ENCODE assay signal across 15 cellular contexts in the genomic region with DNA sequence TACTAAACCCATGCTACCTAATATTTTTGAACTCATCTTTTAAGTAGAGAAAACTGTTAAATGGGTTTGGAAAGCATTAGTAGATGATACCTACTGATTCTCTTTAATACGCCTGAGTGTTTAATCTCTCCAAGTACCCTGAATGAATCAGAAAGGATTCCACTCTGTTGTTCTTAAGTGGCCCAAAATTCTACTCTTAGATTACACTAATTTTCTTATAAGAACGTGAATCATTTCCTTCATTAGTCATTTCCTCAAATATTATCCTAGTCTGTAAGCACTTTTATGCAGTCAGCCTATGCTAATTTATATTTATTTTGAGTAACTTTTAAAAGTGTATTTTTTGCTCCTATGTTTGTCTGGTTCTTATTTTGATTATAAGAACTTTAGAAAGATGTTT.
DNase-seq lines count a peak whose midpoint lies in the region; ATAC-seq, FAIRE-seq and TF ChIP-seq lines count a peak whose summit lies in the region.
"Had no signal": no experiment of that assay in that cellular context is flagged by ENCODE, and none has a peak within 500 bp of the region (broad histone marks: within the 10 kb centered on the region; RNA-seq: fewer than 3 reads in every experiment).

No MANE protein-coding gene starts in this region.

- peaks cover 21% of the 10 kb centered on the region for H3K4me1 Mint-ChIP-seq in activated CD8-positive, alpha-beta T cell treated with anti-CD3 and anti-CD28 coated beads for 36 hours (ENCODE audit: low read depth)
- peaks cover 1% of the 10 kb centered on the region for H3K4me1 Mint-ChIP-seq in activated CD8-positive, alpha-beta T cell treated with anti-CD3 and anti-CD28 coated beads, Interleukin-2, amount 10 ng/mL, durations not matched to agents 7 days and 5 days (ENCODE audit: low read depth)
- H3K4me1 Mint-ChIP-seq in stimulated activated effector memory CD8-positive, alpha-beta T cell treated with anti-CD3 and anti-CD28 coated beads, Interleukin-12 subunit alpha, Interleukin-12 subunit beta, amount 100 ng/mL, for 72 hours, result peaks cover 28% of the 10 kb centered on the region

- peak; percentile 55 for ATAC-seq in activated CD8-positive, alpha-beta T cell treated with anti-CD3 and anti-CD28 coated beads for 36 hours
- ATAC-seq in activated CD8-positive, alpha-beta T cell treated with anti-CD3 and anti-CD28 coated beads, Interleukin-2, amount 10 ng/mL, durations not matched to agents 7 days and 5 days, result no peak
- ATAC-seq in stimulated activated effector memory CD8-positive, alpha-beta T cell treated with anti-CD3 and anti-CD28 coated beads, Interleukin-12 subunit alpha, Interleukin-12 subunit beta, amount 100 ng/mL, for 72 hours, result peak; percentile 71
- no peak for ATAC-seq in HG03196 (IDR thresholded peaks at IDR 0.05; ENCODE audit: unreplicated experiment)
- ATAC-seq: upper lobe of right lung had no signal

- H3K9me1 ChIP-seq in endothelial cell of umbilical vein (replicated peaks; ENCODE audit: control insufficient read depth, extremely low read depth, insufficient read depth, low read length), result no peaks in the 10 kb centered on the region

- intact Hi-C loops in activated CD8-positive, alpha-beta T cell treated with anti-CD3 and anti-CD28 coated beads for 36 hours (cut with micrococcal nuclease), result no loop called here
- intact Hi-C loops in endothelial cell of umbilical vein (cut with micrococcal nuclease), result loop anchor here (5.0 kb wide), 1 partner anchor 67 kb away; no protein-coding TSS in a partner anchor

- H3K27ac ChIP-seq in RWPE1, result peak overlapping the region; percentile 47; the same call in 1 of the 2 replicates
- peak overlapping the region; percentile 70 for H3K27ac ChIP-seq in endothelial cell of umbilical vein (ENCODE audit: insufficient read depth, low read depth, low read length)
- H3K27ac ChIP-seq: upper lobe of right lung had no signal

- H3K4me3 ChIP-seq in endothelial cell of umbilical vein (replicated peaks in 1 of 3; ENCODE audit: insufficient read depth in 1 of 3, low read depth in 1 of 3, low read length in 3 of 3), result peak overlapping the region in 1 of 3 experiments; percentile 18
- H3K4me3 ChIP-seq: HAP-1, lung, upper lobe of right lung had no signal

- peak overlapping the region; percentile 58 for H3K27ac Mint-ChIP-seq in activated CD8-positive, alpha-beta T cell treated with anti-CD3 and anti-CD28 coated beads for 36 hours
- no peak overlapping the region for H3K27ac Mint-ChIP-seq in activated CD8-positive, alpha-beta T cell treated with anti-CD3 and anti-CD28 coated beads, Interleukin-2, amount 10 ng/mL, durations not matched to agents 7 days and 5 days
- peak overlapping the region; percentile 13 for H3K27ac Mint-ChIP-seq in stimulated activated effector memory CD8-positive, alpha-beta T cell treated with anti-CD3 and anti-CD28 coated beads, Interleukin-12 subunit alpha, Interleukin-12 subunit beta, amount 100 ng/mL, for 72 hours

- peaks cover 21% of the 10 kb centered on the region for H3K36me3 Mint-ChIP-seq in activated CD8-positive, alpha-beta T cell treated with anti-CD3 and anti-CD28 coated beads for 36 hours (ENCODE audit: low read depth)
- peaks cover 5% of the 10 kb centered on the region for H3K36me3 Mint-ChIP-seq in activated CD8-positive, alpha-beta T cell treated with anti-CD3 and anti-CD28 coated beads, Interleukin-2, amount 10 ng/mL, durations not matched to agents 7 days and 5 days (ENCODE audit: low read depth)
- peaks cover 23% of the 10 kb centered on the region for H3K36me3 Mint-ChIP-seq in stimulated activated effector memory CD8-positive, alpha-beta T cell treated with anti-CD3 and anti-CD28 coated beads, Interleukin-12 subunit alpha, Interleukin-12 subunit beta, amount 100 ng/mL, for 72 hours

- H3K4me1 ChIP-seq in endothelial cell of umbilical vein (ENCODE audit: control insufficient read depth, extremely low read depth, insufficient read depth, low read length), result peaks cover 39% of the 10 kb centered on the region
- H3K4me1 ChIP-seq: upper lobe of right lung had no signal

- H3K27me3 ChIP-seq in endothelial cell of umbilical vein (ENCODE audit: control insufficient read depth in 2 of 2, insufficient read depth in 2 of 2, low read length in 2 of 2), result no peaks in the 10 kb centered on the region
- H3K27me3 ChIP-seq: upper lobe of right lung had no signal

- DNase-seq in activated CD8-positive, alpha-beta T cell treated with anti-CD3 and anti-CD28 coated beads for 36 hours, result no peak
- DNase-seq in activated CD8-positive, alpha-beta T cell treated with anti-CD3 and anti-CD28 coated beads, Interleukin-2, amount 10 ng/mL, durations not matched to agents 7 days and 5 days, result no peak
- DNase-seq in RWPE1 (ENCODE audit: low spot score) (peak; percentile 55), endothelial cell of umbilical vein (ENCODE audit: low read depth, low spot score) (peak; percentile 72)
- DNase-seq in stimulated activated effector memory CD8-positive, alpha-beta T cell treated with anti-CD3 and anti-CD28 coated beads, Interleukin-12 subunit alpha, Interleukin-12 subunit beta, amount 100 ng/mL, for 72 hours (ENCODE audit: low spot score in 2 of 2), result no peak
- DNase-seq in central memory CD4-positive, alpha-beta T cell, result no peak
- DNase-seq in activated naive CD4-positive, alpha-beta T cell (lab: John Stamatoyannopoulos, UW), result no peak
- DNase-seq: DMS79 treated with DMSO at 0.1 percent for 48 hours; effector CD4-positive, alpha-beta T cell; hypothalamus; NCI-H187; upper lobe of right lung had no signal

- no peaks in the 10 kb centered on the region for H4K20me1 ChIP-seq in endothelial cell of umbilical vein (replicated peaks; ENCODE audit: control insufficient read depth, extremely low read depth, insufficient read depth, low read length)

- no peak overlapping the region for H2AFZ ChIP-seq in endothelial cell of umbilical vein (ENCODE audit: low read depth, low read length)

- dilution Hi-C loops in endothelial cell of umbilical vein (cut with MboI; ENCODE audit: extremely low pct_ligation_motif_present, low sequenced_read_pairs), result no loop called here

- H3K4me3 Mint-ChIP-seq in activated CD8-positive, alpha-beta T cell treated with anti-CD3 and anti-CD28 coated beads for 36 hours, result no peak overlapping the region
- H3K4me3 Mint-ChIP-seq in activated CD8-positive, alpha-beta T cell treated with anti-CD3 and anti-CD28 coated beads, Interleukin-2, amount 10 ng/mL, durations not matched to agents 7 days and 5 days, result no peak overlapping the region
- no peak overlapping the region for H3K4me3 Mint-ChIP-seq in stimulated activated effector memory CD8-positive, alpha-beta T cell treated with anti-CD3 and anti-CD28 coated beads, Interleukin-12 subunit alpha, Interleukin-12 subunit beta, amount 100 ng/mL, for 72 hours

- no peak for TF ChIP-seq POLR2A in endothelial cell of umbilical vein (IDR thresholded peaks at IDR 0.05; ENCODE audit: low read depth, low read length)

- no TSS peak for BruUV-seq in endothelial cell of umbilical vein (replicated peaks; lab: Mats Ljungman, UMichigan)

- FAIRE-seq in endothelial cell of umbilical vein (lab: Jason Lieb, UNC), result peak; percentile 71

- H3K27me3 Mint-ChIP-seq in activated CD8-positive, alpha-beta T cell treated with anti-CD3 and anti-CD28 coated beads for 36 hours, result no peaks in the 10 kb centered on the region
- H3K27me3 Mint-ChIP-seq in activated CD8-positive, alpha-beta T cell treated with anti-CD3 and anti-CD28 coated beads, Interleukin-2, amount 10 ng/mL, durations not matched to agents 7 days and 5 days (ENCODE audit: low read depth), result no peaks in the 10 kb centered on the region

- TF ChIP-seq CTCF in activated CD8-positive, alpha-beta T cell treated with anti-CD3 and anti-CD28 coated beads for 36 hours (IDR thresholded peaks at IDR 0.05), result no peak
- TF ChIP-seq CTCF in RWPE1 (conservative IDR thresholded peaks at IDR 0.05; ENCODE audit: low read depth), result no peak
- TF ChIP-seq CTCF in endothelial cell of umbilical vein (IDR thresholded peaks at IDR 0.05; ENCODE audit: extremely low read depth in 1 of 2, insufficient read depth in 1 of 2, low read depth in 1 of 2, low read length in 2 of 2), result no peak

- CTCF ChIA-PET in activated CD8-positive, alpha-beta T cell treated with anti-CD3 and anti-CD28 coated beads for 36 hours (lab: Charles Lee), result no interaction called here
- CTCF ChIA-PET in activated CD8-positive, alpha-beta T cell treated with anti-CD3 and anti-CD28 coated beads, Interleukin-2, amount 10 ng/mL, durations not matched to agents 7 days and 5 days (lab: Charles Lee), result no interaction called here
- CTCF ChIA-PET in RWPE1 (lab: Yijun Ruan, JAX) (interaction anchor here (0.6 to 1.0 kb wide), 2 partner anchors 24 to 66 kb away, joined by 3 read pairs; no protein-coding TSS in a partner anchor), endothelial cell of umbilical vein (lab: Charles Lee) (interaction anchor here (0.8 kb wide), 1 partner anchor 10 kb away, joined by 3 read pairs; no protein-coding TSS in a partner anchor)

- H3K36me3 ChIP-seq in endothelial cell of umbilical vein (ENCODE audit: control insufficient read depth in 2 of 2, extremely low read depth in 1 of 2, insufficient read depth in 2 of 2, low read length in 2 of 2), result no peaks in the 10 kb centered on the region
- H3K36me3 ChIP-seq: HAP-1 had no signal

- H3K9me3 ChIP-seq in endothelial cell of umbilical vein (replicated peaks; ENCODE audit: control insufficient read depth, insufficient read depth, low read length), result no peaks in the 10 kb centered on the region
- H3K9me3 ChIP-seq: HAP-1, upper lobe of right lung had no signal

- peak overlapping the region; percentile 80 for H3K4me2 ChIP-seq in endothelial cell of umbilical vein (ENCODE audit: insufficient read depth, low read length)

- peak overlapping the region; percentile 49 for H3K9ac ChIP-seq in endothelial cell of umbilical vein (replicated peaks; ENCODE audit: extremely low read depth, insufficient read depth, low read length)

- POLR2A ChIA-PET in activated CD8-positive, alpha-beta T cell treated with anti-CD3 and anti-CD28 coated beads for 36 hours (lab: Charles Lee), result no interaction called here
- POLR2A ChIA-PET in activated CD8-positive, alpha-beta T cell treated with anti-CD3 and anti-CD28 coated beads, Interleukin-2, amount 10 ng/mL, durations not matched to agents 7 days and 5 days (lab: Charles Lee), result no interaction called here
- POLR2A ChIA-PET in RWPE1 (lab: Yijun Ruan, JAX; ENCODE audit: low non-redundant PET), result no interaction called here
- POLR2A ChIA-PET in endothelial cell of umbilical vein (lab: Charles Lee), result interaction anchor here (0.7 kb wide), 1 partner anchor 105 kb away, joined by 3 read pairs; no protein-coding TSS in a partner anchor

- no peaks in the 10 kb centered on the region for H3K9me3 Mint-ChIP-seq in activated CD8-positive, alpha-beta T cell treated with anti-CD3 and anti-CD28 coated beads for 36 hours
- H3K9me3 Mint-ChIP-seq in activated CD8-positive, alpha-beta T cell treated with anti-CD3 and anti-CD28 coated beads, Interleukin-2, amount 10 ng/mL, durations not matched to agents 7 days and 5 days (ENCODE audit: insufficient read depth), result no peaks in the 10 kb centered on the region
- no peaks in the 10 kb centered on the region for H3K9me3 Mint-ChIP-seq in stimulated activated effector memory CD8-positive, alpha-beta T cell treated with anti-CD3 and anti-CD28 coated beads, Interleukin-12 subunit alpha, Interleukin-12 subunit beta, amount 100 ng/mL, for 72 hours

- H3K79me2 ChIP-seq in endothelial cell of umbilical vein (ENCODE audit: control insufficient read depth, insufficient read depth, low read length), result no peaks in the 10 kb centered on the region

Comparison
In these comparisons a context has a peak if more than half of its experiments do, and no peak if none do; other contexts are left out.
1. ATAC-seq: peak in activated CD8-positive, alpha-beta T cell treated with anti-CD3 and anti-CD28 coated beads for 36 hours (single experiment) and stimulated activated effector memory CD8-positive, alpha-beta T cell treated with anti-CD3 and anti-CD28 coated beads, Interleukin-12 subunit alpha, Interleukin-12 subunit beta, amount 100 ng/mL, for 72 hours (single experiment); none in activated CD8-positive, alpha-beta T cell treated with anti-CD3 and anti-CD28 coated beads, Interleukin-2, amount 10 ng/mL, durations not matched to agents 7 days and 5 days (single experiment) and HG03196 (single experiment).
2. DNase-seq: peak in RWPE1 (single experiment) and endothelial cell of umbilical vein (single experiment); none in activated CD8-positive, alpha-beta T cell treated with anti-CD3 and anti-CD28 coated beads for 36 hours (single experiment), activated CD8-positive, alpha-beta T cell treated with anti-CD3 and anti-CD28 coated beads, Interleukin-2, amount 10 ng/mL, durations not matched to agents 7 days and 5 days (single experiment), stimulated activated effector memory CD8-positive, alpha-beta T cell treated with anti-CD3 and anti-CD28 coated beads, Interleukin-12 subunit alpha, Interleukin-12 subunit beta, amount 100 ng/mL, for 72 hours (0 of 2), central memory CD4-positive, alpha-beta T cell (single experiment) and activated naive CD4-positive, alpha-beta T cell (0 of 4).
3. CTCF ChIA-PET loops: an anchor here in RWPE1 (0.6 to 1.0 kb wide) and endothelial cell of umbilical vein (0.8 kb wide); none called in activated CD8-positive, alpha-beta T cell treated with anti-CD3 and anti-CD28 coated beads for 36 hours and activated CD8-positive, alpha-beta T cell treated with anti-CD3 and anti-CD28 coated beads, Interleukin-2, amount 10 ng/mL, durations not matched to agents 7 days and 5 days.